In the genomic region with DNA sequence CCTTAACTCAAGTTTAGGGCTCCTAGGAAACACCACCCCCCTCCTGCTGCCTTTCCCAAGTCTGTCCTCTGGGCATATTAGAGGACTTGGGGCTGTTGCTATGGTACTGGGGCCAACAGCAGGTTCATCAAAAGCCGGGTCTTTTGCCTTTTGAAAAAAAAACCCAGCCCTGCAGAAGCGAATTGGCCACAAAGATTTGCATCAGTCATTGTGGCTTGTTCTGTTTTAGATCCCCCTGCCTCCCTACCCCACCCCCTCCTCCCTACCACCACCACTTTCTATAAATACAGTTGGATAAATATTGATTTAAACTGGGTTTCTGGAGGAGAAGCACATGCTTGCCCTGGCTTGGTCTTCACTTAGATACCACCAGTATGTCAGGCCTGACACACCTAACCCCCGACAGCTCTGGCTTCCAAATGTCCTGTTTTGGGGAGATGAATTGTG, we compare ENCODE assay signal across 11 cellular contexts. TPM values are rescaled to one million over a fixed set of nuclear protein-coding genes. Genes with fewer than 3 reads are reported as not detected.
DNase-seq lines count a peak whose midpoint lies in the region; ATAC-seq, FAIRE-seq and TF ChIP-seq lines count a peak whose summit lies in the region.
"Had no signal": no experiment of that assay in that cellular context is flagged by ENCODE, and none has a peak within 500 bp of the region (broad histone marks: within the 10 kb centered on the region; RNA-seq: fewer than 3 reads in every experiment).

No MANE protein-coding gene starts in this region.

- no peak overlapping the region for H3K4me3 ChIP-seq in right atrium auricular region
- no peak overlapping the region for H3K4me3 ChIP-seq in heart left ventricle
- H3K4me3 ChIP-seq in Jurkat, Clone E6-1 (ENCODE audit: low read length), result no peak overlapping the region
- no peak overlapping the region for H3K4me3 ChIP-seq in K562
- H3K4me3 ChIP-seq in kidney (ENCODE audit: low read length in 2 of 2), result no peak overlapping the region
- H3K4me3 ChIP-seq: thyroid gland had no signal

- H3K4me1 ChIP-seq in right atrium auricular region (peaks cover 0 to 54% of the 10 kb centered on the region in 2 donors), heart left ventricle (peaks cover 11 to 78% (median 45%) of the 10 kb centered on the region in 12 donors), K562 (replicated peaks in 1 of 2; ENCODE audit: control insufficient read depth in 2 of 2, insufficient read depth in 2 of 2, low read length in 2 of 2) (peaks cover 38 to 48% of the 10 kb centered on the region in 2 experiments; a peak in 4 of 5 replicates), kidney (ENCODE audit: control insufficient read depth in 1 of 2, insufficient read depth in 1 of 2, low read depth in 1 of 2, low read length in 2 of 2) (peaks cover 0 to 5% of the 10 kb centered on the region in 2 donors)

- POLR2A ChIA-PET in K562 (lab: Yijun Ruan, JAX), result no interaction called here

- intact Hi-C loops in heart left ventricle (cut with DNase I), result loop anchor here in 3 of 10 donors (5.0 to 10.0 kb wide), 3 partner anchors 210 to 317 kb away; a partner anchor contains a TSS
- intact Hi-C loops in K562 (cut with micrococcal nuclease), result no loop called here
- intact Hi-C loops in kidney (cut with DNase I), result no loop called here

- CTCF ChIA-PET in K562 (lab: Yijun Ruan, JAX; ENCODE audit: low intra/inter-chr PET ratio), result no interaction called here

- WGBS in heart left ventricle, 4 donors, result 41 to 60% (median 55%) methylated on average over 3 of the region's 3 CpGs
- 6% methylated on average over 2 of the region's 3 CpGs for WGBS in K562 (ENCODE audit: insufficient coverage, low coverage, missing lambda C conversion rate)

- H3K9me1 ChIP-seq in K562 (ENCODE audit: control insufficient read depth, insufficient read depth, low read length), result no peaks in the 10 kb centered on the region

- no peak for ATAC-seq in heart left ventricle
- ATAC-seq in K562, result no peak
- no peak for ATAC-seq in GM18861 (IDR thresholded peaks at IDR 0.05; ENCODE audit: unreplicated experiment)
- ATAC-seq in GM21526 (IDR thresholded peaks at IDR 0.05; ENCODE audit: low FRiP score, unreplicated experiment), result no peak

- no peak overlapping the region for H2AFZ ChIP-seq in K562 (ENCODE audit: low read depth, low read length)

- in situ Hi-C loops in K562 (cut with MboI), result no loop called here

- H3K36me3 ChIP-seq in right atrium auricular region (no peaks in the 10 kb centered on the region), heart left ventricle (no peaks in the 10 kb centered on the region), K562 (ENCODE audit: control insufficient read depth, insufficient read depth, low read length) (no peaks in the 10 kb centered on the region), kidney (ENCODE audit: control insufficient read depth in 1 of 2, insufficient read depth in 2 of 2, low read length in 2 of 2) (no peaks in the 10 kb centered on the region)
- H3K36me3 ChIP-seq: thyroid gland had no signal

- H3K79me2 ChIP-seq in K562 (ENCODE audit: control insufficient read depth, insufficient read depth, low read length), result peaks cover 71% of the 10 kb centered on the region

- peak; percentile 6 for FAIRE-seq in K562 (lab: Jason Lieb, UNC)
- no peak for FAIRE-seq in kidney (lab: Jason Lieb, UNC)
- FAIRE-seq: keratinocyte, RCC 7860 had no signal

- H3K4me2 ChIP-seq in K562 (ENCODE audit: insufficient read depth, low read length), result no peak overlapping the region

- DNase-seq in right atrium auricular region (ENCODE audit: low spot score) (no peak), heart left ventricle (no peak), K562 (ENCODE audit: extremely low read depth in 1 of 4, low spot score in 3 of 4) (peak in 1 of 4 experiments; percentile 18), kidney (no peak), HK-2 (ENCODE audit: unreplicated experiment) (no peak)
- peak; percentile 60 for DNase-seq in Jurkat, Clone E6-1 (ENCODE audit: low read depth, low spot score)
- DNase-seq: thyroid gland had no signal

- no peaks in the 10 kb centered on the region for H4K20me1 ChIP-seq in K562 (replicated peaks; ENCODE audit: control insufficient read depth, insufficient read depth, low read length)

- TF ChIP-seq EP300 in K562 (IDR thresholded peaks at IDR 0.05; ENCODE audit: low read length), result no peak

- TF ChIP-seq POLR2A in heart left ventricle (IDR thresholded peaks at IDR 0.05) (no peak), K562 (conservative IDR thresholded peaks at IDR 0.05) (no peak)

- no peak for TF ChIP-seq RAD21 in K562 (CRISPR knock-in tag; conservative IDR thresholded peaks at IDR 0.05 in 1 of 2, IDR thresholded peaks at IDR 0.05 in 1 of 2)

- TF ChIP-seq CTCF in right atrium auricular region (IDR thresholded peaks at IDR 0.05) (no peak), heart left ventricle (IDR thresholded peaks at IDR 0.05) (no peak), K562 (IDR thresholded peaks at IDR 0.05 in 2 of 3, conservative IDR thresholded peaks at IDR 0.05 in 1 of 3; ENCODE audit: insufficient read depth in 2 of 3, low read depth in 1 of 3, low read length in 3 of 3) (no peak), kidney (IDR thresholded peaks at IDR 0.05; ENCODE audit: borderline replicate concordance, extremely low read depth, insufficient read depth) (no peak)

- BruUV-seq in K562 (replicated peaks; lab: Mats Ljungman, UMichigan), result no TSS peak

- no peaks in the 10 kb centered on the region for H3K27me3 ChIP-seq in right atrium auricular region
- H3K27me3 ChIP-seq in heart left ventricle, result no peaks in the 10 kb centered on the region
- H3K27me3 ChIP-seq in K562 (ENCODE audit: control insufficient read depth in 2 of 2, insufficient read depth in 2 of 2, low read length in 2 of 2), result no peaks in the 10 kb centered on the region
- H3K27me3 ChIP-seq: thyroid gland had no signal

- no peaks in the 10 kb centered on the region for H3K9me3 ChIP-seq in right atrium auricular region
- no peaks in the 10 kb centered on the region for H3K9me3 ChIP-seq in heart left ventricle
- no peaks in the 10 kb centered on the region for H3K9me3 ChIP-seq in K562 (replicated peaks; ENCODE audit: control insufficient read depth, insufficient read depth, low read depth, low read length)
- H3K9me3 ChIP-seq in kidney (ENCODE audit: control insufficient read depth in 1 of 2, low read length in 2 of 2), result no peaks in the 10 kb centered on the region
- H3K9me3 ChIP-seq: thyroid gland had no signal

- H3K9ac ChIP-seq in K562 (ENCODE audit: insufficient read depth in 1 of 2, low read depth in 2 of 2, low read length in 2 of 2), result no peak overlapping the region; a peak in 1 of 4 replicates
- H3K9ac ChIP-seq in kidney (ENCODE audit: low read length in 2 of 2), result no peak overlapping the region

- peak overlapping the region; percentile 6 to 35 for H3K27ac ChIP-seq in right atrium auricular region
- peak overlapping the region in 5 of 12 donors; percentile 18 to 99 (median 31) for H3K27ac ChIP-seq in heart left ventricle
- no peak overlapping the region for H3K27ac ChIP-seq in K562 (ENCODE audit: extremely low read depth, low read depth, low read length)
- H3K27ac ChIP-seq in kidney (ENCODE audit: low read depth in 2 of 2, low read length in 2 of 2), result no peak overlapping the region
- H3K27ac ChIP-seq: thyroid gland had no signal

TF ChIP-seq in K562, 482 proteins besides CTCF, POLR2A, EP300 and RAD21 (continues in another document):
- TF ChIP-seq CBX5 (IDR thresholded peaks at IDR 0.05; ENCODE audit: borderline replicate concordance, low read depth), result no peak
- TF ChIP-seq SIRT6 (IDR thresholded peaks at IDR 0.05; ENCODE audit: low read depth, low read length), result no peak
- TF ChIP-seq KAT2B (IDR thresholded peaks at IDR 0.05; ENCODE audit: low read depth, low read length), result no peak
- TF ChIP-seq, protein P1, sequence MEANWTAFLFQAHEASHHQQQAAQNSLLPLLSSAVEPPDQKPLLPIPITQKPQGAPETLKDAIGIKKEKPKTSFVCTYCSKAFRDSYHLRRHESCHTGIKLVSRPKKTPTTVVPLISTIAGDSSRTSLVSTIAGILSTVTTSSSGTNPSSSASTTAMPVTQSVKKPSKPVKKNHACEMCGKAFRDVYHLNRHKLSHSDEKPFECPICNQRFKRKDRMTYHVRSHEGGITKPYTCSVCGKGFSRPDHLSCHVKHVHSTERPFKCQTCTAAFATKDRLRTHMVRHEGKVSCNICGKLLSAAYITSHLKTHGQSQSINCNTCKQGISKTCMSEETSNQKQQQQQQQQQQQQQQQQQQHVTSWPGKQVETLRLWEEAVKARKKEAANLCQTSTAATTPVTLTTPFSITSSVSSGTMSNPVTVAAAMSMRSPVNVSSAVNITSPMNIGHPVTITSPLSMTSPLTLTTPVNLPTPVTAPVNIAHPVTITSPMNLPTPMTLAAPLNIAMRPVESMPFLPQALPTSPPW (CRISPR knock-in tag; IDR thresholded peaks at IDR 0.05), result peak; percentile 40; the same call in 1 of the 2 replicates
- no peak for TF ChIP-seq ARHGAP35 (IDR thresholded peaks at IDR 0.05; ENCODE audit: partially characterized antibody)
- peak; percentile 35 for TF ChIP-seq RFX1 (IDR thresholded peaks at IDR 0.05)
- TF ChIP-seq FOXA1 (IDR thresholded peaks at IDR 0.05; ENCODE audit: borderline replicate concordance), result no peak
- 0 out of 2 replicates have a peak, but pooled peaks have one; percentile 10 for TF ChIP-seq NFE2 (IDR thresholded peaks at IDR 0.05; ENCODE audit: low read depth)

RNA-seq across cellular contexts. Expression of a gene that starts 7.0 kb away (rescaled TPM):
- 10 to 100 TPM; 50.8 to 78.8 TPM for total RNA-seq in right atrium auricular region
- 10 to 100 TPM; 42.6 to 83.2 (median 61.6) TPM for total RNA-seq in heart left ventricle
- polyA plus RNA-seq in heart left ventricle, result 10 to 100 TPM; 20.3 to 39.5 TPM
- polyA plus RNA-seq in Jurkat, Clone E6-1 (2012; ENCODE audit: insufficient read depth, insufficient read length), result 18.3 TPM
- total RNA-seq in K562 (2011; cell fraction: chromatin; rRNA removed; ENCODE audit: low replicate concordance), result 6.0 and 16.1 TPM in 2 replicates
- 4.0 and 5.7 TPM in 2 replicates for total RNA-seq in K562 (2011; cell fraction: nucleolus; rRNA removed)
- 9.7 and 17.9 TPM in 2 replicates for total RNA-seq in K562 (2011; cell fraction: nucleoplasm; rRNA removed)
- total RNA-seq in K562 (2014; rRNA removed), result 14.3 and 18.2 TPM in 2 replicates
- total RNA-seq in K562 (2014; rRNA removed; fragmentation: Illumina TruSeq; extraction: Trizol), result 14.8 and 21.2 TPM in 2 replicates
- total RNA-seq in K562 (2015; rRNA removed; fragmentation: Illumina TruSeq; extraction: Trizol), result 8.0 and 9.1 TPM in 2 replicates
- total RNA-seq in K562 (2021), result 16.4 and 17.8 TPM in 2 replicates
- polyA plus RNA-seq in K562 (2011; rRNA removed), result 23.7 and 24.4 TPM in 2 replicates
- polyA plus RNA-seq in K562 (2011; cell fraction: cytosol; rRNA removed), result 10.5 and 13.2 TPM in 2 replicates
- polyA plus RNA-seq in K562 (2011; cell fraction: nucleus; rRNA removed), result 18.3 and 28.9 TPM in 2 replicates
- 12.3 and 13.1 TPM in 2 replicates for polyA plus RNA-seq in K562 (2012)
- polyA plus RNA-seq in K562 (2014; fragmentation: Illumina TruSeq; extraction: Trizol), result 13.7 and 17.6 TPM in 2 replicates
- polyA plus RNA-seq in K562 (2014; fragmentation: Nextera tagmentation; extraction: Ambion mirVana), result 10 to 100 TPM; 11.4 to 15.8 TPM
- polyA plus RNA-seq in K562 (2014; rRNA removed), result 12.9 and 13.4 TPM in 2 replicates
- polyA minus RNA-seq in K562 (2011; rRNA and poly(A)+ RNA removed), result 27.0 and 27.3 TPM in 2 replicates
- 17.8 and 21.1 TPM in 2 replicates for polyA minus RNA-seq in K562 (2011; cell fraction: cytosol; rRNA and poly(A)+ RNA removed)
- polyA minus RNA-seq in K562 (2011; cell fraction: nucleus; rRNA and poly(A)+ RNA removed), result 5.9 and 12.3 TPM in 2 replicates
- total RNA-seq in kidney, result 29.0 TPM
- 27.6 TPM for polyA plus RNA-seq in kidney (ENCODE audit: insufficient read depth, low read depth, low replicate concordance)

Comparison
In these comparisons a context has a peak if more than half of its experiments do, and no peak if none do; other contexts are left out.
1. H3K27ac ChIP-seq: peak in right atrium auricular region (2 of 2); none in K562 (single experiment) and kidney (0 of 2).